ENCODE assay signal across 2 cellular contexts in the genomic region with DNA sequence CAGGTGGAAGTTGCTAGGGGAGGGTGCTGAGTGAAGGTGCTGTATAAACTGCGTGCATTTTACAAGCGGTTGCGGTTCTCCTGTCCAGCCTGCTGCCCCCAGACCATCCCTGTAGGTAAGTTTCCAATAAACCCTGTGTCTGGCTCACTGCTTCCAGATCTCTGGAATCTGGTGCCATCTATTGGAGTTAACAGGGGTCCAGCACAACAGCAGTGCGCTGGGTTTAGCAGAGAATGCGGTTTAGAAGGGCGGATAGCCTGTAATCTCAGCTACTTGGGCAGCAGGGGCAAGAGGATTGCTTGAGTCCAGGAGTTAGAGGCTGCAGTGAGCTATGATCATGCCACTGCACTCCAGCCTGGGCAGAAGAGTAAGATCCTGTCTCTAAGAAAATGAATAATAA.
TF ChIP-seq lines count a peak whose summit lies in the region.

No MANE protein-coding gene starts in this region.

TF ChIP-seq in GM23338, 12 proteins besides CTCF, POLR2A, EP300 and RAD21 (continues in another document):
- TF ChIP-seq ZNF114 (CRISPR knock-in tag; IDR thresholded peaks at IDR 0.05) (no peak), EZH2 (IDR thresholded peaks at IDR 0.05; ENCODE audit: low read depth, unreplicated experiment) (no peak), POLR2AphosphoS5 (IDR thresholded peaks at IDR 0.05; ENCODE audit: low read depth) (no peak), EZH2phosphoT487 (IDR thresholded peaks at IDR 0.05; ENCODE audit: unreplicated experiment) (no peak), ZNF331 (CRISPR knock-in tag; IDR thresholded peaks at IDR 0.05; ENCODE audit: low read depth) (no peak), STAT1 (IDR thresholded peaks at IDR 0.05; ENCODE audit: unreplicated experiment) (no peak), JUNB (IDR thresholded peaks at IDR 0.05; ENCODE audit: unreplicated experiment) (no peak)
- TF ChIP-seq, protein P1, sequence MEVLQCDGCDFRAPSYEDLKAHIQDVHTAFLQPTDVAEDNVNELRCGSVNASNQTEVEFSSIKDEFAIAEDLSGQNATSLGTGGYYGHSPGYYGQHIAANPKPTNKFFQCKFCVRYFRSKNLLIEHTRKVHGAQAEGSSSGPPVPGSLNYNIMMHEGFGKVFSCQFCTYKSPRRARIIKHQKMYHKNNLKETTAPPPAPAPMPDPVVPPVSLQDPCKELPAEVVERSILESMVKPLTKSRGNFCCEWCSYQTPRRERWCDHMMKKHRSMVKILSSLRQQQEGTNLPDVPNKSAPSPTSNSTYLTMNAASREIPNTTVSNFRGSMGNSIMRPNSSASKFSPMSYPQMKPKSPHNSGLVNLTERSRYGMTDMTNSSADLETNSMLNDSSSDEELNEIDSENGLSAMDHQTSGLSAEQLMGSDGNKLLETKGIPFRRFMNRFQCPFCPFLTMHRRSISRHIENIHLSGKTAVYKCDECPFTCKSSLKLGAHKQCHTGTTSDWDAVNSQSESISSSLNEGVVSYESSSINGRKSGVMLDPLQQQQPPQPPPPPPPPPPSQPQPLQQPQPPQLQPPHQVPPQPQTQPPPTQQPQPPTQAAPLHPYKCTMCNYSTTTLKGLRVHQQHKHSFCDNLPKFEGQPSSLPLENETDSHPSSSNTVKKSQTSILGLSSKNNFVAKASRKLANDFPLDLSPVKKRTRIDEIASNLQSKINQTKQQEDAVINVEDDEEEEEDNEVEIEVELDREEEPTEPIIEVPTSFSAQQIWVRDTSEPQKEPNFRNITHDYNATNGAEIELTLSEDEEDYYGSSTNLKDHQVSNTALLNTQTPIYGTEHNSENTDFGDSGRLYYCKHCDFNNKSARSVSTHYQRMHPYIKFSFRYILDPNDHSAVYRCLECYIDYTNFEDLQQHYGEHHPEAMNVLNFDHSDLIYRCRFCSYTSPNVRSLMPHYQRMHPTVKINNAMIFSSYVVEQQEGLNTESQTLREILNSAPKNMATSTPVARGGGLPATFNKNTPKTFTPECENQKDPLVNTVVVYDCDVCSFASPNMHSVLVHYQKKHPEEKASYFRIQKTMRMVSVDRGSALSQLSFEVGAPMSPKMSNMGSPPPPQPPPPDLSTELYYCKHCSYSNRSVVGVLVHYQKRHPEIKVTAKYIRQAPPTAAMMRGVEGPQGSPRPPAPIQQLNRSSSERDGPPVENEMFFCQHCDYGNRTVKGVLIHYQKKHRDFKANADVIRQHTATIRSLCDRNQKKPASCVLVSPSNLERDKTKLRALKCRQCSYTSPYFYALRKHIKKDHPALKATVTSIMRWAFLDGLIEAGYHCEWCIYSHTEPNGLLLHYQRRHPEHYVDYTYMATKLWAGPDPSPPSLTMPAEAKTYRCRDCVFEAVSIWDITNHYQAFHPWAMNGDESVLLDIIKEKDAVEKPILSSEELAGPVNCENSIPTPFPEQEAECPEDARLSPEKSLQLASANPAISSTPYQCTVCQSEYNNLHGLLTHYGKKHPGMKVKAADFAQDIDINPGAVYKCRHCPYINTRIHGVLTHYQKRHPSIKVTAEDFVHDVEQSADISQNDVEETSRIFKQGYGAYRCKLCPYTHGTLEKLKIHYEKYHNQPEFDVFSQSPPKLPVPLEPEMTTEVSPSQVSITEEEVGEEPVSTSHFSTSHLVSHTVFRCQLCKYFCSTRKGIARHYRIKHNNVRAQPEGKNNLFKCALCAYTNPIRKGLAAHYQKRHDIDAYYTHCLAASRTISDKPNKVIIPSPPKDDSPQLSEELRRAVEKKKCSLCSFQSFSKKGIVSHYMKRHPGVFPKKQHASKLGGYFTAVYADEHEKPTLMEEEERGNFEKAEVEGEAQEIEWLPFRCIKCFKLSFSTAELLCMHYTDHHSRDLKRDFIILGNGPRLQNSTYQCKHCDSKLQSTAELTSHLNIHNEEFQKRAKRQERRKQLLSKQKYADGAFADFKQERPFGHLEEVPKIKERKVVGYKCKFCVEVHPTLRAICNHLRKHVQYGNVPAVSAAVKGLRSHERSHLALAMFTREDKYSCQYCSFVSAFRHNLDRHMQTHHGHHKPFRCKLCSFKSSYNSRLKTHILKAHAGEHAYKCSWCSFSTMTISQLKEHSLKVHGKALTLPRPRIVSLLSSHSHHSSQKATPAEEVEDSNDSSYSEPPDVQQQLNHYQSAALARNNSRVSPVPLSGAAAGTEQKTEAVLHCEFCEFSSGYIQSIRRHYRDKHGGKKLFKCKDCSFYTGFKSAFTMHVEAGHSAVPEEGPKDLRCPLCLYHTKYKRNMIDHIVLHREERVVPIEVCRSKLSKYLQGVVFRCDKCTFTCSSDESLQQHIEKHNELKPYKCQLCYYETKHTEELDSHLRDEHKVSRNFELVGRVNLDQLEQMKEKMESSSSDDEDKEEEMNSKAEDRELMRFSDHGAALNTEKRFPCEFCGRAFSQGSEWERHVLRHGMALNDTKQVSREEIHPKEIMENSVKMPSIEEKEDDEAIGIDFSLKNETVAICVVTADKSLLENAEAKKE (CRISPR knock-in tag; IDR thresholded peaks at IDR 0.05), result no peak
- TF ChIP-seq, protein P2, sequence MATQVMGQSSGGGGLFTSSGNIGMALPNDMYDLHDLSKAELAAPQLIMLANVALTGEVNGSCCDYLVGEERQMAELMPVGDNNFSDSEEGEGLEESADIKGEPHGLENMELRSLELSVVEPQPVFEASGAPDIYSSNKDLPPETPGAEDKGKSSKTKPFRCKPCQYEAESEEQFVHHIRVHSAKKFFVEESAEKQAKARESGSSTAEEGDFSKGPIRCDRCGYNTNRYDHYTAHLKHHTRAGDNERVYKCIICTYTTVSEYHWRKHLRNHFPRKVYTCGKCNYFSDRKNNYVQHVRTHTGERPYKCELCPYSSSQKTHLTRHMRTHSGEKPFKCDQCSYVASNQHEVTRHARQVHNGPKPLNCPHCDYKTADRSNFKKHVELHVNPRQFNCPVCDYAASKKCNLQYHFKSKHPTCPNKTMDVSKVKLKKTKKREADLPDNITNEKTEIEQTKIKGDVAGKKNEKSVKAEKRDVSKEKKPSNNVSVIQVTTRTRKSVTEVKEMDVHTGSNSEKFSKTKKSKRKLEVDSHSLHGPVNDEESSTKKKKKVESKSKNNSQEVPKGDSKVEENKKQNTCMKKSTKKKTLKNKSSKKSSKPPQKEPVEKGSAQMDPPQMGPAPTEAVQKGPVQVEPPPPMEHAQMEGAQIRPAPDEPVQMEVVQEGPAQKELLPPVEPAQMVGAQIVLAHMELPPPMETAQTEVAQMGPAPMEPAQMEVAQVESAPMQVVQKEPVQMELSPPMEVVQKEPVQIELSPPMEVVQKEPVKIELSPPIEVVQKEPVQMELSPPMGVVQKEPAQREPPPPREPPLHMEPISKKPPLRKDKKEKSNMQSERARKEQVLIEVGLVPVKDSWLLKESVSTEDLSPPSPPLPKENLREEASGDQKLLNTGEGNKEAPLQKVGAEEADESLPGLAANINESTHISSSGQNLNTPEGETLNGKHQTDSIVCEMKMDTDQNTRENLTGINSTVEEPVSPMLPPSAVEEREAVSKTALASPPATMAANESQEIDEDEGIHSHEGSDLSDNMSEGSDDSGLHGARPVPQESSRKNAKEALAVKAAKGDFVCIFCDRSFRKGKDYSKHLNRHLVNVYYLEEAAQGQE (IDR thresholded peaks at IDR 0.05; ENCODE audit: unreplicated experiment), result no peak
- TF ChIP-seq, protein P3, sequence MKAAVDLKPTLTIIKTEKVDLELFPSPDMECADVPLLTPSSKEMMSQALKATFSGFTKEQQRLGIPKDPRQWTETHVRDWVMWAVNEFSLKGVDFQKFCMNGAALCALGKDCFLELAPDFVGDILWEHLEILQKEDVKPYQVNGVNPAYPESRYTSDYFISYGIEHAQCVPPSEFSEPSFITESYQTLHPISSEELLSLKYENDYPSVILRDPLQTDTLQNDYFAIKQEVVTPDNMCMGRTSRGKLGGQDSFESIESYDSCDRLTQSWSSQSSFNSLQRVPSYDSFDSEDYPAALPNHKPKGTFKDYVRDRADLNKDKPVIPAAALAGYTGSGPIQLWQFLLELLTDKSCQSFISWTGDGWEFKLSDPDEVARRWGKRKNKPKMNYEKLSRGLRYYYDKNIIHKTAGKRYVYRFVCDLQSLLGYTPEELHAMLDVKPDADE (IDR thresholded peaks at IDR 0.05), result no peak

TF ChIP-seq in H1, 55 proteins besides CTCF, POLR2A, EP300 and RAD21:
- TF ChIP-seq FOSL1 (IDR thresholded peaks at IDR 0.05; ENCODE audit: insufficient read depth, low read depth, low read length) (no peak), KDM4A (IDR thresholded peaks at IDR 0.05; ENCODE audit: low read depth, low read length, severe bottlenecking) (no peak), SAP30 (IDR thresholded peaks at IDR 0.05; ENCODE audit: insufficient read depth, insufficient replicate concordance, low read length) (no peak), CREB1 (IDR thresholded peaks at IDR 0.05) (no peak), CBX5 (IDR thresholded peaks at IDR 0.05; ENCODE audit: low read depth, low read length) (no peak), JUN (IDR thresholded peaks at IDR 0.05; ENCODE audit: low read depth, low read length) (no peak), ZNF274 (IDR thresholded peaks at IDR 0.05; ENCODE audit: borderline replicate concordance, extremely low read depth, low read length) (no peak), POLR2AphosphoS5 (IDR thresholded peaks at IDR 0.05; ENCODE audit: low read depth, low read length) (no peak), SP1 (IDR thresholded peaks at IDR 0.05; ENCODE audit: low read depth, low read length) (no peak), ASH2L (IDR thresholded peaks at IDR 0.05; ENCODE audit: low read length) (no peak)
- TF ChIP-seq, protein P4, sequence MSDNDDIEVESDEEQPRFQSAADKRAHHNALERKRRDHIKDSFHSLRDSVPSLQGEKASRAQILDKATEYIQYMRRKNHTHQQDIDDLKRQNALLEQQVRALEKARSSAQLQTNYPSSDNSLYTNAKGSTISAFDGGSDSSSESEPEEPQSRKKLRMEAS (IDR thresholded peaks at IDR 0.05), result no peak
- TF ChIP-seq, protein P5, sequence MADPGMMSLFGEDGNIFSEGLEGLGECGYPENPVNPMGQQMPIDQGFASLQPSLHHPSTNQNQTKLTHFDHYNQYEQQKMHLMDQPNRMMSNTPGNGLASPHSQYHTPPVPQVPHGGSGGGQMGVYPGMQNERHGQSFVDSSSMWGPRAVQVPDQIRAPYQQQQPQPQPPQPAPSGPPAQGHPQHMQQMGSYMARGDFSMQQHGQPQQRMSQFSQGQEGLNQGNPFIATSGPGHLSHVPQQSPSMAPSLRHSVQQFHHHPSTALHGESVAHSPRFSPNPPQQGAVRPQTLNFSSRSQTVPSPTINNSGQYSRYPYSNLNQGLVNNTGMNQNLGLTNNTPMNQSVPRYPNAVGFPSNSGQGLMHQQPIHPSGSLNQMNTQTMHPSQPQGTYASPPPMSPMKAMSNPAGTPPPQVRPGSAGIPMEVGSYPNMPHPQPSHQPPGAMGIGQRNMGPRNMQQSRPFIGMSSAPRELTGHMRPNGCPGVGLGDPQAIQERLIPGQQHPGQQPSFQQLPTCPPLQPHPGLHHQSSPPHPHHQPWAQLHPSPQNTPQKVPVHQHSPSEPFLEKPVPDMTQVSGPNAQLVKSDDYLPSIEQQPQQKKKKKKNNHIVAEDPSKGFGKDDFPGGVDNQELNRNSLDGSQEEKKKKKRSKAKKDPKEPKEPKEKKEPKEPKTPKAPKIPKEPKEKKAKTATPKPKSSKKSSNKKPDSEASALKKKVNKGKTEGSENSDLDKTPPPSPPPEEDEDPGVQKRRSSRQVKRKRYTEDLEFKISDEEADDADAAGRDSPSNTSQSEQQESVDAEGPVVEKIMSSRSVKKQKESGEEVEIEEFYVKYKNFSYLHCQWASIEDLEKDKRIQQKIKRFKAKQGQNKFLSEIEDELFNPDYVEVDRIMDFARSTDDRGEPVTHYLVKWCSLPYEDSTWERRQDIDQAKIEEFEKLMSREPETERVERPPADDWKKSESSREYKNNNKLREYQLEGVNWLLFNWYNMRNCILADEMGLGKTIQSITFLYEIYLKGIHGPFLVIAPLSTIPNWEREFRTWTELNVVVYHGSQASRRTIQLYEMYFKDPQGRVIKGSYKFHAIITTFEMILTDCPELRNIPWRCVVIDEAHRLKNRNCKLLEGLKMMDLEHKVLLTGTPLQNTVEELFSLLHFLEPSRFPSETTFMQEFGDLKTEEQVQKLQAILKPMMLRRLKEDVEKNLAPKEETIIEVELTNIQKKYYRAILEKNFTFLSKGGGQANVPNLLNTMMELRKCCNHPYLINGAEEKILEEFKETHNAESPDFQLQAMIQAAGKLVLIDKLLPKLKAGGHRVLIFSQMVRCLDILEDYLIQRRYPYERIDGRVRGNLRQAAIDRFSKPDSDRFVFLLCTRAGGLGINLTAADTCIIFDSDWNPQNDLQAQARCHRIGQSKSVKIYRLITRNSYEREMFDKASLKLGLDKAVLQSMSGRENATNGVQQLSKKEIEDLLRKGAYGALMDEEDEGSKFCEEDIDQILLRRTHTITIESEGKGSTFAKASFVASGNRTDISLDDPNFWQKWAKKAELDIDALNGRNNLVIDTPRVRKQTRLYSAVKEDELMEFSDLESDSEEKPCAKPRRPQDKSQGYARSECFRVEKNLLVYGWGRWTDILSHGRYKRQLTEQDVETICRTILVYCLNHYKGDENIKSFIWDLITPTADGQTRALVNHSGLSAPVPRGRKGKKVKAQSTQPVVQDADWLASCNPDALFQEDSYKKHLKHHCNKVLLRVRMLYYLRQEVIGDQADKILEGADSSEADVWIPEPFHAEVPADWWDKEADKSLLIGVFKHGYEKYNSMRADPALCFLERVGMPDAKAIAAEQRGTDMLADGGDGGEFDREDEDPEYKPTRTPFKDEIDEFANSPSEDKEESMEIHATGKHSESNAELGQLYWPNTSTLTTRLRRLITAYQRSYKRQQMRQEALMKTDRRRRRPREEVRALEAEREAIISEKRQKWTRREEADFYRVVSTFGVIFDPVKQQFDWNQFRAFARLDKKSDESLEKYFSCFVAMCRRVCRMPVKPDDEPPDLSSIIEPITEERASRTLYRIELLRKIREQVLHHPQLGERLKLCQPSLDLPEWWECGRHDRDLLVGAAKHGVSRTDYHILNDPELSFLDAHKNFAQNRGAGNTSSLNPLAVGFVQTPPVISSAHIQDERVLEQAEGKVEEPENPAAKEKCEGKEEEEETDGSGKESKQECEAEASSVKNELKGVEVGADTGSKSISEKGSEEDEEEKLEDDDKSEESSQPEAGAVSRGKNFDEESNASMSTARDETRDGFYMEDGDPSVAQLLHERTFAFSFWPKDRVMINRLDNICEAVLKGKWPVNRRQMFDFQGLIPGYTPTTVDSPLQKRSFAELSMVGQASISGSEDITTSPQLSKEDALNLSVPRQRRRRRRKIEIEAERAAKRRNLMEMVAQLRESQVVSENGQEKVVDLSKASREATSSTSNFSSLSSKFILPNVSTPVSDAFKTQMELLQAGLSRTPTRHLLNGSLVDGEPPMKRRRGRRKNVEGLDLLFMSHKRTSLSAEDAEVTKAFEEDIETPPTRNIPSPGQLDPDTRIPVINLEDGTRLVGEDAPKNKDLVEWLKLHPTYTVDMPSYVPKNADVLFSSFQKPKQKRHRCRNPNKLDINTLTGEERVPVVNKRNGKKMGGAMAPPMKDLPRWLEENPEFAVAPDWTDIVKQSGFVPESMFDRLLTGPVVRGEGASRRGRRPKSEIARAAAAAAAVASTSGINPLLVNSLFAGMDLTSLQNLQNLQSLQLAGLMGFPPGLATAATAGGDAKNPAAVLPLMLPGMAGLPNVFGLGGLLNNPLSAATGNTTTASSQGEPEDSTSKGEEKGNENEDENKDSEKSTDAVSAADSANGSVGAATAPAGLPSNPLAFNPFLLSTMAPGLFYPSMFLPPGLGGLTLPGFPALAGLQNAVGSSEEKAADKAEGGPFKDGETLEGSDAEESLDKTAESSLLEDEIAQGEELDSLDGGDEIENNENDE (IDR thresholded peaks at IDR 0.05; ENCODE audit: insufficient replicate concordance, low read length), result no peak
